10 cellular contexts compared by ENCODE assay signal in the genomic region with DNA sequence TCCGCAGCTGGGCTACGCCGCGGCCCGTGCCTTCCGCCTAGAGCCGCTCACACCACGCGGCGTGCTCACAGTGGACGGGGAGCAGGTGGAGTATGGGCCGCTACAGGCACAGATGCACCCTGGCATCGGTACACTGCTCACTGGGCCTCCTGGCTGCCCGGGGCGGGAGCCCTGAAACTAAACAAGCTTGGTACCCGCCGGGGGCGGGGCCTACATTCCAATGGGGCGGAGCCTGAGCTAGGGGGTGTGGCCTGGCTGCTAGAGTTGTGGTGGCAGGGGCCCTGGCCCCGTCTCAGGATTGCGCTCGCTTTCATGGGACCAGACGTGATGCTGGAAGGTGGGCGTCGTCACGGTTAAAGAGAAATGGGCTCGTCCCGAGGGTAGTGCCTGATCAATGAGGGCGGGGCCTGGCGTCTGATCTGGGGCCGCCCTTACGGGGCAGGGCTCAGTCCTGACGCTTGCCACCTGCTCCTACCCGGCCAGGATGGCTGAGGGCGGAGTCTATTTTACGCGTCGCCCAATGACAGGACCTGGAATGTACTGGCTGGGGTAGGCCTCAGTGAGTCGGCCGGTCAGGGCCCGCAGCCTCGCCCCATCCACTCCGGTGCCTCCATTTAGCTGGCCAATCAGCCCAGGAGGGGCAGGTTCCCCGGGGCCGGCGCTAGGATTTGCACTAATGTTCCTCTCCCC. TPM values are rescaled to one million over a fixed set of nuclear protein-coding genes. Genes with fewer than 3 reads are reported as not detected.
A peak's percentile ranks its signal among the peaks of the same experiment; 100 is the strongest.
DNase-seq lines count a peak whose midpoint lies in the region; ATAC-seq and TF ChIP-seq lines count a peak whose summit lies in the region.
"Had no signal": no experiment of that assay in that cellular context is flagged by ENCODE, and none has a peak within 500 bp of the region (broad histone marks: within the 10 kb centered on the region; RNA-seq: fewer than 3 reads in every experiment).

No MANE protein-coding gene starts in this region.

- BruUV-seq in A673 (replicated peaks; lab: Mats Ljungman, UMichigan) (no TSS peak), MCF 10A (replicated peaks; lab: Mats Ljungman, UMichigan) (no TSS peak)

- no peak overlapping the region for H2AFZ ChIP-seq in Karpas-422 (ENCODE audit: low read length)

- peaks cover 19% of the 10 kb centered on the region for H3K36me3 ChIP-seq in A673 (ENCODE audit: insufficient read depth, low read length, poor library complexity, severe bottlenecking)
- peaks cover 14% of the 10 kb centered on the region for H3K36me3 ChIP-seq in Karpas-422 (ENCODE audit: insufficient read depth, low read length)
- no peaks in the 10 kb centered on the region for H3K36me3 ChIP-seq in ectodermal cell (ENCODE audit: control insufficient read depth, insufficient read depth, low read length)
- peaks cover 44% of the 10 kb centered on the region for H3K36me3 ChIP-seq in muscle layer of colon (ENCODE audit: insufficient read depth, low read length)

- peaks cover 17% of the 10 kb centered on the region for H3K4me1 Mint-ChIP-seq in MCF 10A (ENCODE audit: insufficient read depth, unreplicated experiment)

- no peak overlapping the region for H3K4me3 Mint-ChIP-seq in MCF 10A (ENCODE audit: unreplicated experiment)
- H3K4me3 Mint-ChIP-seq: stimulated activated naive CD8-positive, alpha-beta T cell treated with anti-CD3 and anti-CD28 coated beads, Interleukin-15, amount 100 ng/mL, for 72 hours had no signal

- TF ChIP-seq CTCF in A673 (conservative IDR thresholded peaks at IDR 0.05; ENCODE audit: low read depth, low read length) (no peak), MCF 10A (IDR thresholded peaks at IDR 0.05; ENCODE audit: unreplicated experiment) (no peak)

- H3K4me2 ChIP-seq in Karpas-422 (ENCODE audit: low read depth, low read length, poor library complexity, severe bottlenecking): no peak overlapping the region

- H3K27me3 ChIP-seq in A673 (replicated peaks; ENCODE audit: insufficient read depth, low read depth, low read length, poor library complexity) (no peaks in the 10 kb centered on the region), Karpas-422 (ENCODE audit: low read length) (no peaks in the 10 kb centered on the region), ectodermal cell (ENCODE audit: control insufficient read depth, insufficient read depth, low read length, poor library complexity, severe bottlenecking) (no peaks in the 10 kb centered on the region), muscle layer of colon (ENCODE audit: control insufficient read depth in 1 of 2, insufficient read depth in 2 of 2, low read length in 2 of 2) (no peaks in the 10 kb centered on the region)
- H3K27me3 ChIP-seq: left lung had no signal

- H3K9me3 ChIP-seq in A673 (ENCODE audit: low read depth, low read length, poor library complexity, severe bottlenecking) (no peaks in the 10 kb centered on the region), Karpas-422 (ENCODE audit: low read length) (no peaks in the 10 kb centered on the region), ectodermal cell (ENCODE audit: control insufficient read depth, low read length) (no peaks in the 10 kb centered on the region), muscle layer of colon (ENCODE audit: low read length) (no peaks in the 10 kb centered on the region)
- H3K9me3 ChIP-seq: left lung had no signal

- no peaks in the 10 kb centered on the region for H3K9me3 Mint-ChIP-seq in MCF 10A (ENCODE audit: unreplicated experiment)
- H3K9me3 Mint-ChIP-seq: stimulated activated naive CD8-positive, alpha-beta T cell treated with anti-CD3 and anti-CD28 coated beads, Interleukin-15, amount 100 ng/mL, for 72 hours had no signal

- peaks cover 13% of the 10 kb centered on the region for H3K79me2 ChIP-seq in Karpas-422 (ENCODE audit: low read length)

- H3K4me1 ChIP-seq in A673 (ENCODE audit: insufficient read depth, low read length, poor library complexity, severe bottlenecking) (peaks cover 39% of the 10 kb centered on the region), Karpas-422 (ENCODE audit: low read length) (peaks cover 23% of the 10 kb centered on the region), ectodermal cell (ENCODE audit: control insufficient read depth, insufficient read depth, low read length) (peaks cover 25% of the 10 kb centered on the region), muscle layer of colon (ENCODE audit: insufficient read depth, low read length) (peaks cover 54% of the 10 kb centered on the region)

- H3K27me3 Mint-ChIP-seq in MCF 10A (ENCODE audit: insufficient read depth, unreplicated experiment): no peaks in the 10 kb centered on the region
- H3K27me3 Mint-ChIP-seq: stimulated activated naive CD8-positive, alpha-beta T cell treated with anti-CD3 and anti-CD28 coated beads, Interleukin-15, amount 100 ng/mL, for 72 hours had no signal

- WGBS in ectodermal cell, 2 experiments: 29 to 31% methylated on average over 46 of the region's 46 CpGs

- intact Hi-C loops in A673 (cut with micrococcal nuclease; ENCODE audit: unreplicated experiment): no loop called here
- intact Hi-C loops in MCF 10A (cut with micrococcal nuclease): no loop called here

- no peak overlapping the region for H3K27ac Mint-ChIP-seq in MCF 10A (ENCODE audit: low read depth, unreplicated experiment)
- H3K27ac Mint-ChIP-seq: stimulated activated naive CD8-positive, alpha-beta T cell treated with anti-CD3 and anti-CD28 coated beads, Interleukin-15, amount 100 ng/mL, for 72 hours had no signal

- H3K36me3 Mint-ChIP-seq in MCF 10A (ENCODE audit: insufficient read depth, unreplicated experiment): peaks cover 13% of the 10 kb centered on the region

- peak overlapping the region; percentile 22 for H3K4me3 ChIP-seq in A673 (ENCODE audit: low read depth, low read length, poor library complexity, severe bottlenecking)
- no peak overlapping the region for H3K4me3 ChIP-seq in Karpas-422 (ENCODE audit: low read length)
- H3K4me3 ChIP-seq in ectodermal cell (ENCODE audit: insufficient read depth, low read depth, low read length): peak overlapping the region; percentile 21
- no peak overlapping the region for H3K4me3 ChIP-seq in muscle layer of colon (ENCODE audit: low read depth in 1 of 2, low read length in 2 of 2)
- H3K4me3 ChIP-seq: left lung had no signal

- ATAC-seq in GM19324 (IDR thresholded peaks at IDR 0.05; ENCODE audit: low FRiP score, unreplicated experiment): no peak
- ATAC-seq: left lung; stimulated activated naive CD8-positive, alpha-beta T cell treated with anti-CD3 and anti-CD28 coated beads, Interleukin-15, amount 100 ng/mL, for 72 hours had no signal

- POLR2A ChIA-PET in A673 (lab: Charles Lee; ENCODE audit: low non-redundant PET): interaction anchor here (1.9 kb wide), 1 partner anchor 11 kb away, joined by 10 read pairs; a partner anchor contains a TSS
- POLR2A ChIA-PET in MCF 10A (lab: Yijun Ruan, JAX): interaction anchor here (0.9 to 1.4 kb wide), 2 partner anchors 9 to 10 kb away, joined by 4 to 6 read pairs; a partner anchor contains a TSS

- CTCF ChIA-PET in A673 (lab: Charles Lee): no interaction called here
- CTCF ChIA-PET in MCF 10A (lab: Yijun Ruan, JAX): no interaction called here

- no peak overlapping the region for H3K9ac ChIP-seq in Karpas-422 (ENCODE audit: low read length)
- no peak overlapping the region for H3K9ac ChIP-seq in muscle layer of colon (ENCODE audit: low read length)

- DNase-seq in A673 (ENCODE audit: low spot score) (peak; percentile 90), Karpas-422 (peak; percentile 66), MCF 10A (ENCODE audit: unreplicated experiment) (no peak), NCI-H1436 (lab: John Stamatoyannopoulos, UW) (no peak), NCI-H510A treated with DMSO at 0.1 percent for 48 hours (lab: John Stamatoyannopoulos, UW) (no peak)

- peaks cover 13% of the 10 kb centered on the region for H4K20me1 ChIP-seq in Karpas-422 (ENCODE audit: insufficient read depth, low read depth, low read length)

- H3K9me2 ChIP-seq in Karpas-422 (replicated peaks; ENCODE audit: insufficient read depth, low read length): no peaks in the 10 kb centered on the region

- peak overlapping the region; percentile 88 for H3K27ac ChIP-seq in A673 (ENCODE audit: low read depth, low read length, poor library complexity, severe bottlenecking)
- no peak overlapping the region for H3K27ac ChIP-seq in Karpas-422 (ENCODE audit: low read length)
- peak overlapping the region; percentile 91 for H3K27ac ChIP-seq in ectodermal cell (ENCODE audit: insufficient read depth, low read depth, low read length, poor library complexity, severe bottlenecking)
- peak overlapping the region; percentile 41 for H3K27ac ChIP-seq in muscle layer of colon (ENCODE audit: low read depth, low read length)

RNA-seq across cellular contexts. Expression of a gene that starts 7.4 kb away (rescaled TPM):
- total RNA-seq in A673 (2021): 14.2 and 22.1 TPM in 2 replicates
- 8.5 and 16.4 TPM in 2 replicates for total RNA-seq in Karpas-422 (2014; rRNA removed; shearing (Covaris generic); ENCODE audit: low replicate concordance)
- polyA plus RNA-seq in ectodermal cell (2013, experiment 1 of 4): 16.9 TPM
- polyA plus RNA-seq in ectodermal cell (2013, experiment 2 of 4): 14.6 TPM
- 14.9 TPM for polyA plus RNA-seq in ectodermal cell (2013, experiment 3 of 4)
- polyA plus RNA-seq in ectodermal cell (2013, experiment 4 of 4): 16.8 TPM
- 0.25 and 0.56 TPM in 2 replicates for total RNA-seq in MCF 10A (2022)

RNA-seq across cellular contexts. Expression of a gene that starts 10.4 kb away (rescaled TPM):
- 38.8 and 43.0 TPM in 2 replicates for total RNA-seq in A673 (2021)
- total RNA-seq in Karpas-422 (2014; rRNA removed; shearing (Covaris generic); ENCODE audit: low replicate concordance): 23.0 and 30.6 TPM in 2 replicates
- polyA plus RNA-seq in ectodermal cell (2013, experiment 1 of 4): 37.4 TPM
- polyA plus RNA-seq in ectodermal cell (2013, experiment 2 of 4): 42.1 TPM
- 26.8 TPM for polyA plus RNA-seq in ectodermal cell (2013, experiment 3 of 4)
- 32.2 TPM for polyA plus RNA-seq in ectodermal cell (2013, experiment 4 of 4)
- 16.3 and 18.2 TPM in 2 replicates for total RNA-seq in MCF 10A (2022)

RNA-seq across cellular contexts. Expression of a gene that starts 10.8 kb away (rescaled TPM):
- total RNA-seq in A673 (2021) (1,417 and 1,448 TPM in 2 replicates), MCF 10A (2022) (1,536 and 1,736 TPM in 2 replicates)
- 3,031 and 4,148 TPM in 2 replicates for total RNA-seq in Karpas-422 (2014; rRNA removed; shearing (Covaris generic); ENCODE audit: low replicate concordance)
- polyA plus RNA-seq in ectodermal cell (2013, experiment 1 of 4): 1,711 TPM
- 1,723 TPM for polyA plus RNA-seq in ectodermal cell (2013, experiment 2 of 4)
- 1,581 TPM for polyA plus RNA-seq in ectodermal cell (2013, experiment 3 of 4)
- 1,728 TPM for polyA plus RNA-seq in ectodermal cell (2013, experiment 4 of 4)

RNA-seq across cellular contexts. Expression of a gene that starts 14.9 kb away (rescaled TPM):
- 5.5 and 6.1 TPM in 2 replicates for total RNA-seq in A673 (2021)
- total RNA-seq in Karpas-422 (2014; rRNA removed; shearing (Covaris generic); ENCODE audit: low replicate concordance): 1.0 and 1.2 TPM in 2 replicates
- 0.26 TPM for polyA plus RNA-seq in ectodermal cell (2013, experiment 1 of 4)
- 1.2 TPM for polyA plus RNA-seq in ectodermal cell (2013, experiment 2 of 4)
- polyA plus RNA-seq in ectodermal cell (2013, experiment 3 of 4): 1.1 TPM
- polyA plus RNA-seq in ectodermal cell (2013, experiment 4 of 4): 1.0 TPM
- total RNA-seq in MCF 10A (2022): 0.89 and 2.8 TPM in 2 replicates

RNA-seq across cellular contexts. Expression of a gene that starts 16.2 kb away (rescaled TPM):
- total RNA-seq in A673 (2021) (36.8 and 38.2 TPM in 2 replicates), MCF 10A (2022) (2.6 and 2.9 TPM in 2 replicates)
- not detected in 2 replicates for total RNA-seq in Karpas-422 (2014; rRNA removed; shearing (Covaris generic); ENCODE audit: low replicate concordance)
- 111 TPM for polyA plus RNA-seq in ectodermal cell (2013, experiment 1 of 4)
- polyA plus RNA-seq in ectodermal cell (2013, experiment 2 of 4): 97.1 TPM
- 87.7 TPM for polyA plus RNA-seq in ectodermal cell (2013, experiment 3 of 4)
- polyA plus RNA-seq in ectodermal cell (2013, experiment 4 of 4): 96.2 TPM

Comparison
In these comparisons a context has a peak if more than half of its experiments do, and no peak if none do; other contexts are left out.
1. DNase-seq: peak in A673 (single experiment) and Karpas-422 (single experiment); none in MCF 10A (single experiment), NCI-H1436 (single experiment) and NCI-H510A treated with DMSO at 0.1 percent for 48 hours (single experiment).
2. H3K4me3 ChIP-seq: peak in A673 (single experiment) and ectodermal cell (single experiment); none in Karpas-422 (single experiment) and muscle layer of colon (0 of 2).